In the genomic region with DNA sequence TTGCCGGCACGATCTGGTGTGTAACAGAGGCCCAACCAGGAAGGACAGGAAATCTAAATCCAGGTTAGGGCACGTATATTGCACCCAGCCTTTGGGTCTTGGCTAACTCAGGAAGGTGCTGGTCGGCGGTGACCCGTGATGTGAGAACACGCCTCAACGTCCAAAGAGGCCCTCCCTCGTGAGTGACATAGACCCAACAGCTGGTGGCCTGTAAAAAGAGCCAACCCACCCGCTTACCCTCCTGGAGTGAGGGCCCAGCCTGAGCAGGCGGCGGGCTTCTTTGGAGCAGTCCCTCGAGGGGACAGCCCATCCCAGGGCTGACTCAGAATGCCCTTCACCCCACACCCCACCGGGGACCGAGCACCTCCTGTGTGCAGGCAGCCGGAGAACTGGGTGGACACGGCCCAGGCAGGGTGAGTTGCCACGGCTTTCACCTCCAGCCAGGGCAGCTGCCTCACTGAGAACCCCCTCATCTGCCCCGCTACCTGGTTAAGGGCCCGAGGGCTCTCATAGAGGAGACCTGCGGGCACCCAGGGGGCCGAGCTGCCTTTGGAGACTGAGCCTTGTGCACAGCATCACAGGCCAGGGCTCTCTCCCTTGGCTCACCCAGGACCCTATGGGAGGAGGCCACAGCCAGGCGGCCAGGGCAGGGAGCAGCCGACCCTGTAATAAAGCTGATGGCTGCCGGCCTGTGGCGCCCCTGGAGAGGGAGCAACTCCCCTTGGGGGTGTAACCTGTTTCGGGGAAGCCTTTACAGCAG, we compare ENCODE assay signal across 22 cellular contexts. TPM values are rescaled to one million over a fixed set of nuclear protein-coding genes. Genes with fewer than 3 reads are reported as not detected.
DNase-seq lines count a peak whose midpoint lies in the region; ATAC-seq and TF ChIP-seq lines count a peak whose summit lies in the region.
"Had no signal": no experiment of that assay in that cellular context is flagged by ENCODE, and none has a peak within 500 bp of the region (broad histone marks: within the 10 kb centered on the region; RNA-seq: fewer than 3 reads in every experiment).

No MANE protein-coding gene starts in this region.

- no peak overlapping the region for H3K4me2 ChIP-seq in neural cell (ENCODE audit: low read length)
- H3K4me2 ChIP-seq: A549 had no signal

- ATAC-seq in HG02973 (IDR thresholded peaks at IDR 0.05; ENCODE audit: unreplicated experiment) (no peak), HG03354 (IDR thresholded peaks at IDR 0.05; ENCODE audit: poor library complexity, severe bottlenecking, unreplicated experiment) (no peak), GM18502 (IDR thresholded peaks at IDR 0.05; ENCODE audit: poor library complexity, unreplicated experiment) (no peak)
- ATAC-seq: activated CD4-positive, alpha-beta T cell treated with anti-CD3 and anti-CD28 coated beads for 36 hours; esophagus mucosa; left lobe of liver had no signal

- H3K9me2 ChIP-seq in neural cell (ENCODE audit: insufficient read depth, low read length): no peaks in the 10 kb centered on the region

- TF ChIP-seq EP300 in neural cell (conservative IDR thresholded peaks at IDR 0.05; ENCODE audit: poor library complexity, severe bottlenecking): no peak

- intact Hi-C loops in cardiac septum (cut with DNase I) (no loop called here), left ventricle myocardium inferior (cut with micrococcal nuclease) (no loop called here)
- intact Hi-C loops in dendritic cell treated with granulocyte-macrophage colony-stimulating factor and Interleukin-4, amounts not matched to agents 40 ng/mL and 50 ng/mL, for 4 days (cut with micrococcal nuclease): no loop called here

- H3F3A ChIP-seq in neural cell (ENCODE audit: insufficient read depth, low read length, poor library complexity, severe bottlenecking): no peaks in the 10 kb centered on the region

- H3K9me3 ChIP-seq in left ventricle myocardium inferior (replicated peaks) (no peaks in the 10 kb centered on the region), neural cell (ENCODE audit: low read length) (no peaks in the 10 kb centered on the region)
- H3K9me3 ChIP-seq: A549, ovary, Peyer's patch, transverse colon had no signal

- TF ChIP-seq RAD21 in neural cell (conservative IDR thresholded peaks at IDR 0.05): no peak

- H2AFZ ChIP-seq in neural cell (ENCODE audit: low read depth, low read length): no peak overlapping the region

- peak overlapping the region; percentile 80 for H3K27ac Mint-ChIP-seq in dendritic cell treated with granulocyte-macrophage colony-stimulating factor and Interleukin-4, amounts not matched to agents 40 ng/mL and 50 ng/mL, for 4 days
- H3K27ac Mint-ChIP-seq: activated CD4-positive, alpha-beta T cell treated with anti-CD3 and anti-CD28 coated beads for 36 hours; activated naive CD8-positive, alpha-beta T cell treated with anti-CD3 and anti-CD28 coated beads for 36 hours; activated T-helper 1 cell treated with anti-CD3 and anti-CD28 coated beads, Interleukin-12 subunit alpha, Interleukin-12 subunit beta, Interleukin-2, Interleukin-4 antibody, amounts not matched to agents 30 ng/mL and 10 ng/mL and 1 ng/mL, durations not matched to agents 14 hours and 24 hours and 36 hours had no signal

- H3K9ac ChIP-seq in neural cell (ENCODE audit: low read length): peak overlapping the region; percentile 22

- no peaks in the 10 kb centered on the region for H4K20me1 ChIP-seq in neural cell (ENCODE audit: insufficient read depth)

- DNase-seq in cardiac septum (ENCODE audit: low spot score) (peak; percentile 75), left ventricle myocardium inferior (no peak), amygdala (lab: John Stamatoyannopoulos, UW) (no peak)
- DNase-seq: activated CD4-positive, alpha-beta T cell treated with anti-CD3 and anti-CD28 coated beads for 36 hours; activated naive CD8-positive, alpha-beta T cell treated with anti-CD3 and anti-CD28 coated beads for 36 hours; HCEC 1CT; NCI-H1436; stimulated activated CD4-positive, alpha-beta T cell treated with anti-CD3 and anti-CD28 coated beads, Interleukin-1b, Interleukin-23, amount 100 ng/mL, for 48 hours; stimulated activated naive CD4-positive, alpha-beta T cell treated with Interleukin-2 at 50 U/mL for 16 hours; transverse colon had no signal

- H3K27ac ChIP-seq in left ventricle myocardium inferior (replicated peaks) (no peak overlapping the region), neural cell (ENCODE audit: low read length) (peak overlapping the region; percentile 80)
- H3K27ac ChIP-seq: A549, C4-2B, ovary, Peyer's patch, transverse colon had no signal

- TF ChIP-seq CTCF in left ventricle myocardium inferior (IDR thresholded peaks at IDR 0.05; ENCODE audit: borderline replicate concordance): no peak
- TF ChIP-seq CTCF in neural cell (IDR thresholded peaks at IDR 0.05; ENCODE audit: poor library complexity, severe bottlenecking): no peak

- H3K4me1 Mint-ChIP-seq in dendritic cell treated with granulocyte-macrophage colony-stimulating factor and Interleukin-4, amounts not matched to agents 40 ng/mL and 50 ng/mL, for 4 days (ENCODE audit: low read depth): peaks cover 85% of the 10 kb centered on the region

- H3K27me3 ChIP-seq in left ventricle myocardium inferior (ENCODE audit: low read depth) (no peaks in the 10 kb centered on the region), neural cell (ENCODE audit: insufficient read depth, low read depth, low read length) (no peaks in the 10 kb centered on the region)
- H3K27me3 ChIP-seq: ovary, Peyer's patch, transverse colon had no signal

- no peaks in the 10 kb centered on the region for H3K9me3 Mint-ChIP-seq in dendritic cell treated with granulocyte-macrophage colony-stimulating factor and Interleukin-4, amounts not matched to agents 40 ng/mL and 50 ng/mL, for 4 days
- H3K9me3 Mint-ChIP-seq: activated naive CD8-positive, alpha-beta T cell treated with anti-CD3 and anti-CD28 coated beads for 36 hours; activated T-helper 1 cell treated with anti-CD3 and anti-CD28 coated beads, Interleukin-12 subunit alpha, Interleukin-12 subunit beta, Interleukin-2, Interleukin-4 antibody, amounts not matched to agents 30 ng/mL and 10 ng/mL and 1 ng/mL, durations not matched to agents 14 hours and 24 hours and 36 hours had no signal

- no peaks in the 10 kb centered on the region for H3K27me3 Mint-ChIP-seq in dendritic cell treated with granulocyte-macrophage colony-stimulating factor and Interleukin-4, amounts not matched to agents 40 ng/mL and 50 ng/mL, for 4 days
- H3K27me3 Mint-ChIP-seq: activated CD4-positive, alpha-beta T cell treated with anti-CD3 and anti-CD28 coated beads for 36 hours; activated naive CD8-positive, alpha-beta T cell treated with anti-CD3 and anti-CD28 coated beads for 36 hours had no signal

- H3K4me3 ChIP-seq in left ventricle myocardium inferior (no peak overlapping the region), neural cell (ENCODE audit: low read length) (no peak overlapping the region)
- H3K4me3 ChIP-seq: A549, ovary, Peyer's patch, transverse colon had no signal

- H3K36me3 ChIP-seq in left ventricle myocardium inferior: no peaks in the 10 kb centered on the region
- no peaks in the 10 kb centered on the region for H3K36me3 ChIP-seq in neural cell (ENCODE audit: insufficient read depth, low read length)
- H3K36me3 ChIP-seq: ovary, Peyer's patch, transverse colon had no signal

- peaks cover 7% of the 10 kb centered on the region for H3K79me2 ChIP-seq in neural cell (replicated peaks; ENCODE audit: insufficient read depth, low read length)

- peaks cover 28% of the 10 kb centered on the region for H3K4me1 ChIP-seq in left ventricle myocardium inferior

- peaks cover 87% of the 10 kb centered on the region for H3K36me3 Mint-ChIP-seq in dendritic cell treated with granulocyte-macrophage colony-stimulating factor and Interleukin-4, amounts not matched to agents 40 ng/mL and 50 ng/mL, for 4 days (ENCODE audit: low read depth)

- no peak overlapping the region for H3K4me3 Mint-ChIP-seq in dendritic cell treated with granulocyte-macrophage colony-stimulating factor and Interleukin-4, amounts not matched to agents 40 ng/mL and 50 ng/mL, for 4 days
- H3K4me3 Mint-ChIP-seq: activated CD4-positive, alpha-beta T cell treated with anti-CD3 and anti-CD28 coated beads for 36 hours; activated naive CD8-positive, alpha-beta T cell treated with anti-CD3 and anti-CD28 coated beads for 36 hours; activated T-helper 1 cell treated with anti-CD3 and anti-CD28 coated beads, Interleukin-12 subunit alpha, Interleukin-12 subunit beta, Interleukin-2, Interleukin-4 antibody, amounts not matched to agents 30 ng/mL and 10 ng/mL and 1 ng/mL, durations not matched to agents 14 hours and 24 hours and 36 hours had no signal

TF ChIP-seq in neural cell, 6 proteins besides CTCF, POLR2A, EP300 and RAD21 (continues in another document):
- TF ChIP-seq POLR2AphosphoS5 (IDR thresholded peaks at IDR 0.05) (no peak), TAF1 (IDR thresholded peaks at IDR 0.05; ENCODE audit: low read depth) (no peak), REST (IDR thresholded peaks at IDR 0.05; ENCODE audit: borderline replicate concordance) (no peak), MXI1 (conservative IDR thresholded peaks at IDR 0.05; ENCODE audit: poor library complexity, severe bottlenecking) (no peak)

RNA-seq across cellular contexts. Expression of gene ZNF710, which starts 41.8 kb away (rescaled TPM):
- total RNA-seq in cardiac septum: 3.9 TPM
- total RNA-seq in left ventricle myocardium inferior: 5.5 TPM
- polyA plus RNA-seq in neural cell: 10.2 and 14.0 TPM in 2 replicates
- polyA minus RNA-seq in neural cell: 26.5 and 28.7 TPM in 2 replicates

RNA-seq across cellular contexts. Expression of gene IDH2, which starts 59.3 kb away (rescaled TPM):
- 455 TPM for total RNA-seq in cardiac septum
- 933 TPM for total RNA-seq in left ventricle myocardium inferior
- 84.7 and 102 TPM in 2 replicates for polyA plus RNA-seq in neural cell
- 100 and 103 TPM in 2 replicates for polyA minus RNA-seq in neural cell
